ENCODE assay signal across 10 cellular contexts in the genomic region with DNA sequence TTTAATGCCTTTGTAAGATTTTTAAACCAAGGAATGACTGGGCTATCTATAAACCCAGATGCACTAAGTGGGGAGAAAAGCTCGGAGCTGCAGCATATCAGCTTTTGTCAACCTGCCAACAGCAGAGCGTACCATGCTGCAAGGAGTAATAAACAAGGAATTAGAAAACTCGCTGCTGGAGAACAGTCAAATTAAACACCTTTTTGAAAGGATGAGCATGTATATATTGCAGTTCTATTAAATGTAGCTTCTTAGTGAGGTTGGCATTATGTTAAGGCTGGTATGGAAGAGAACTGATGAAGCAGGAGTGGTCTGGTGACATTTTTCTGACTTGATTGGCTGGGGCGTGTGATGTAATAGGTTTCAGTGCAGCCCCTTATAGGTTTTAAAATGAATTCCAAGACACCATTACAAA.
DNase-seq lines count a peak whose midpoint lies in the region; ATAC-seq and TF ChIP-seq lines count a peak whose summit lies in the region.
"Had no signal": no experiment of that assay in that cellular context is flagged by ENCODE, and none has a peak within 500 bp of the region (broad histone marks: within the 10 kb centered on the region; RNA-seq: fewer than 3 reads in every experiment).

No MANE protein-coding gene starts in this region.

- H3K4me3 Mint-ChIP-seq in activated CD8-positive, alpha-beta T cell treated with anti-CD3 and anti-CD28 coated beads, Interleukin-2, amount 10 ng/mL, durations not matched to agents 7 days and 5 days, result no peak overlapping the region

- CTCF ChIA-PET in activated CD8-positive, alpha-beta T cell treated with anti-CD3 and anti-CD28 coated beads, Interleukin-2, amount 10 ng/mL, durations not matched to agents 7 days and 5 days (lab: Charles Lee), result interaction anchor here (0.8 kb wide), 1 partner anchor 18 kb away, joined by 3 read pairs; no protein-coding TSS in a partner anchor

- H3K4me3 ChIP-seq in adipocyte (ENCODE audit: low read length), result peak overlapping the region; percentile 85
- peak overlapping the region; percentile 71 for H3K4me3 ChIP-seq in left ventricle myocardium inferior
- no peak overlapping the region for H3K4me3 ChIP-seq in rectal smooth muscle tissue (ENCODE audit: low read length)

- H3K27me3 Mint-ChIP-seq in activated CD8-positive, alpha-beta T cell treated with anti-CD3 and anti-CD28 coated beads, Interleukin-2, amount 10 ng/mL, durations not matched to agents 7 days and 5 days (ENCODE audit: low read depth), result no peaks in the 10 kb centered on the region

- no peak for ATAC-seq in activated CD8-positive, alpha-beta T cell treated with anti-CD3 and anti-CD28 coated beads, Interleukin-2, amount 10 ng/mL, durations not matched to agents 7 days and 5 days
- ATAC-seq in GM18870 (IDR thresholded peaks at IDR 0.05; ENCODE audit: unreplicated experiment), result no peak

- H3K27ac ChIP-seq in left ventricle myocardium inferior (replicated peaks) (peak overlapping the region; percentile 94), rectal smooth muscle tissue (ENCODE audit: low read depth, low read length) (peak overlapping the region; percentile 55)

- TF ChIP-seq CTCF in left ventricle myocardium inferior (IDR thresholded peaks at IDR 0.05; ENCODE audit: borderline replicate concordance), result no peak

- H3K9me3 ChIP-seq in adipocyte (ENCODE audit: control insufficient read depth, low read length), result no peaks in the 10 kb centered on the region
- H3K9me3 ChIP-seq in left ventricle myocardium inferior (replicated peaks), result no peaks in the 10 kb centered on the region
- H3K9me3 ChIP-seq: ascending aorta had no signal

- peaks cover 59% of the 10 kb centered on the region for H3K36me3 Mint-ChIP-seq in activated CD8-positive, alpha-beta T cell treated with anti-CD3 and anti-CD28 coated beads, Interleukin-2, amount 10 ng/mL, durations not matched to agents 7 days and 5 days (ENCODE audit: low read depth)

- POLR2A ChIA-PET in activated CD8-positive, alpha-beta T cell treated with anti-CD3 and anti-CD28 coated beads, Interleukin-2, amount 10 ng/mL, durations not matched to agents 7 days and 5 days (lab: Charles Lee), result no interaction called here

- H3K27me3 ChIP-seq in adipocyte (replicated peaks; ENCODE audit: control insufficient read depth, insufficient read depth, low read length) (no peaks in the 10 kb centered on the region), left ventricle myocardium inferior (ENCODE audit: low read depth) (no peaks in the 10 kb centered on the region), rectal smooth muscle tissue (ENCODE audit: control insufficient read depth, insufficient read depth, low read length) (no peaks in the 10 kb centered on the region)
- H3K27me3 ChIP-seq: ascending aorta had no signal

- peak overlapping the region; percentile 86 for H3K9ac ChIP-seq in adipocyte (ENCODE audit: low read length)
- H3K9ac ChIP-seq in rectal smooth muscle tissue (ENCODE audit: low read length), result no peak overlapping the region

- H3K36me3 ChIP-seq in adipocyte (ENCODE audit: control insufficient read depth, insufficient read depth, low read length, severe bottlenecking), result peaks cover 52% of the 10 kb centered on the region
- peaks cover 31% of the 10 kb centered on the region for H3K36me3 ChIP-seq in left ventricle myocardium inferior
- H3K36me3 ChIP-seq in rectal smooth muscle tissue (ENCODE audit: control insufficient read depth, insufficient read depth, low read length), result peaks cover 8% of the 10 kb centered on the region

- intact Hi-C loops in left ventricle myocardium inferior (cut with micrococcal nuclease), result no loop called here

- H3K4me1 Mint-ChIP-seq in activated CD8-positive, alpha-beta T cell treated with anti-CD3 and anti-CD28 coated beads, Interleukin-2, amount 10 ng/mL, durations not matched to agents 7 days and 5 days (ENCODE audit: low read depth), result peaks cover 63% of the 10 kb centered on the region

- H3K27ac Mint-ChIP-seq in activated CD8-positive, alpha-beta T cell treated with anti-CD3 and anti-CD28 coated beads, Interleukin-2, amount 10 ng/mL, durations not matched to agents 7 days and 5 days, result no peak overlapping the region

- H3K4me1 ChIP-seq in adipocyte (ENCODE audit: control insufficient read depth, insufficient read depth, low read length), result peaks cover 74% of the 10 kb centered on the region
- H3K4me1 ChIP-seq in left ventricle myocardium inferior, result peaks cover 71% of the 10 kb centered on the region
- H3K4me1 ChIP-seq in rectal smooth muscle tissue (ENCODE audit: control insufficient read depth, insufficient read depth, low read length), result peaks cover 41% of the 10 kb centered on the region

- no peaks in the 10 kb centered on the region for H3K9me3 Mint-ChIP-seq in activated CD8-positive, alpha-beta T cell treated with anti-CD3 and anti-CD28 coated beads, Interleukin-2, amount 10 ng/mL, durations not matched to agents 7 days and 5 days (ENCODE audit: insufficient read depth)

- DNase-seq in D341Med (ENCODE audit: low spot score) (peak; percentile 36), adipocyte (ENCODE audit: low read depth) (peak; percentile 60), left ventricle myocardium inferior (peak; percentile 25), cortex of kidney (lab: John Stamatoyannopoulos, UW) (no peak), GF-D8 (lab: John Stamatoyannopoulos, UW) (no peak)
- no peak for DNase-seq in activated CD8-positive, alpha-beta T cell treated with anti-CD3 and anti-CD28 coated beads, Interleukin-2, amount 10 ng/mL, durations not matched to agents 7 days and 5 days
- DNase-seq: stimulated activated CD4-positive, alpha-beta T cell treated with anti-CD3 and anti-CD28 coated beads, Interleukin-12 subunit alpha, Interleukin-12 subunit beta, amount 100 ng/mL, for 4 hours had no signal

Comparison
In these comparisons a context has a peak if more than half of its experiments do, and no peak if none do; other contexts are left out.
1. DNase-seq: peak in D341Med (single experiment), adipocyte (single experiment) and left ventricle myocardium inferior (single experiment); none in activated CD8-positive, alpha-beta T cell treated with anti-CD3 and anti-CD28 coated beads, Interleukin-2, amount 10 ng/mL, durations not matched to agents 7 days and 5 days (single experiment), cortex of kidney (single experiment) and GF-D8 (single experiment).